Comparison of ENCODE assay signal across 30 cellular contexts in the genomic region with DNA sequence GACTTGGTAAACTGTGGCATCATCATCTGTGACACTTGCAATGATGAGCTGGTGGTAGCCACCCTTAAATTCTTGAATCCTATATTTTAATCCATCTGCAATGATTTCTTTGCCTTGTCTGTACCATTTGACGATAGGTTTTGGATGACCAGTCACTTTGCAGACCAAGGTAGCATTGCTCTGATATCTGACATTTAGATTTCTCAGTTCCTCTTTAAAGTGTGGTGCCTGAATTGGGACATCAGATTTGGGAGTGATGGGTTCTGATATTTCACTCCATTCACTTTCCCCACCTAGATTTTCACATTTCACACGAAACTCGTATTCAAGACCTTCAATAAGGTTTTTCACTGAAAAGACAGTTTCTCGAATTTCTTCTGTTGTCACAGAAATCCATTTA.
"Had no signal": no experiment of that assay in that cellular context is flagged by ENCODE, and none has a peak within 500 bp of the region (broad histone marks: within the 10 kb centered on the region; RNA-seq: fewer than 3 reads in every experiment).

No MANE protein-coding gene starts in this region.

- H3K36me3 ChIP-seq: neural progenitor cell had no signal

- H3K4me1 Mint-ChIP-seq: nephron, neural progenitor cell had no signal

- H3K27ac ChIP-seq: coronary artery, esophagus muscularis mucosa, foreskin keratinocyte, heart right ventricle, left lung, neural progenitor cell, pancreas, right lobe of liver, thoracic aorta, tibial nerve, upper lobe of left lung had no signal

- H3K27ac Mint-ChIP-seq: naive thymus-derived CD4-positive, alpha-beta T cell; nephron; neural progenitor cell had no signal

- H3K4me3 Mint-ChIP-seq: naive thymus-derived CD4-positive, alpha-beta T cell; nephron; neural progenitor cell had no signal

- H3K4me3 ChIP-seq: coronary artery, esophagus muscularis mucosa, heart right ventricle, left lung, neural progenitor cell, pancreas, right lobe of liver, thoracic aorta, tibial nerve, upper lobe of left lung had no signal

- H3K27me3 Mint-ChIP-seq: naive thymus-derived CD4-positive, alpha-beta T cell had no signal

- H3K9me3 ChIP-seq: esophagus muscularis mucosa, heart right ventricle, left lung, pancreas, right lobe of liver, thoracic aorta, tibial nerve, upper lobe of left lung had no signal

- H3K9me3 Mint-ChIP-seq: nephron, neural progenitor cell had no signal

- H3K27me3 ChIP-seq: esophagus muscularis mucosa, foreskin keratinocyte, heart right ventricle, left lung, neural progenitor cell, pancreas, right lobe of liver, tibial nerve, upper lobe of left lung had no signal

- FAIRE-seq: endothelial cell of umbilical vein, islet of Langerhans, pancreas, small intestine, urothelium cell line had no signal

- ATAC-seq: foreskin keratinocyte; heart right ventricle; left cardiac atrium; left lung; naive thymus-derived CD4-positive, alpha-beta T cell; pancreas; right lobe of liver; stimulated activated naive CD8-positive, alpha-beta T cell treated with anti-CD3 and anti-CD28 coated beads, Interleukin-15, Interleukin-2, amounts not matched to agents 100 U/mL and 50 U/mL, for 24 hours had no signal

- H3K4me1 ChIP-seq: esophagus muscularis mucosa, foreskin keratinocyte, neural progenitor cell, pancreas, right lobe of liver, tibial nerve, upper lobe of left lung had no signal

- DNase-seq: dermis blood vessel endothelial cell; effector memory CD4-positive, alpha-beta T cell; foreskin keratinocyte; glutamatergic neuron; heart right ventricle; hippocampal formation; left cardiac atrium; left lung; mesendoderm; midbrain; naive thymus-derived CD4-positive, alpha-beta T cell; nucleus accumbens; pancreas; retina; right lobe of liver; small intestine; stimulated activated CD4-positive, alpha-beta T cell treated with anti-CD3 and anti-CD28 coated beads, Interleukin-15, amount 100 ng/mL, for 24 hours; stimulated activated CD4-positive, alpha-beta T cell treated with anti-CD3 and anti-CD28 coated beads, Interleukin-2, amount 100 ng/mL, for 48 hours; stimulated activated naive CD8-positive, alpha-beta T cell treated with anti-CD3 and anti-CD28 coated beads, Interleukin-15, Interleukin-2, amounts not matched to agents 100 U/mL and 50 U/mL, for 24 hours; substantia nigra; upper lobe of left lung had no signal
